ENCODE assay signal across 8 cellular contexts in genomic region chr20:39048000-39048696, GRCh38.
DNase-seq lines count a peak whose midpoint lies in the region; ATAC-seq, FAIRE-seq and TF ChIP-seq lines count a peak whose summit lies in the region.

No MANE protein-coding gene starts in this region.

- POLR2A ChIA-PET in HEK293T (lab: Yijun Ruan, JAX) = no interaction called here

- FAIRE-seq in kidney (lab: Jason Lieb, UNC) = no peak

- DNase-seq in Daoy (ENCODE audit: low read depth) (peak; percentile 75), HEK293T (ENCODE audit: extremely low spot score) (peak; percentile 84), NCI-H2171 treated with DMSO at 0.1 percent for 48 hours (lab: John Stamatoyannopoulos, UW) (peak; percentile 41), cardiac fibroblast (ENCODE audit: low read depth in 2 of 2) (peak; percentile 77 to 85), kidney (peak; percentile 91)
- DNase-seq in activated CD4-positive, CD25-positive, alpha-beta regulatory T cell (lab: John Stamatoyannopoulos, UW) = peak; percentile 43 to 47 (median 45)
- peak; percentile 51 to 57 (median 53) for DNase-seq in stimulated activated CD4-positive, alpha-beta T cell treated with anti-CD3 and anti-CD28 coated beads, Interleukin-1b, Interleukin-23, amount 100 ng/mL, for 24 hours (ENCODE audit: low read depth in 4 of 4, low spot score in 1 of 4)

- H3K9me3 ChIP-seq in kidney (ENCODE audit: control insufficient read depth in 1 of 2, low read length in 2 of 2) = no peaks in the 10 kb centered on the region

- H3K4me1 ChIP-seq in kidney (ENCODE audit: control insufficient read depth in 1 of 2, insufficient read depth in 1 of 2, low read depth in 1 of 2, low read length in 2 of 2) = peaks cover 3 to 7% of the 10 kb centered on the region in 2 donors

- no peak for ATAC-seq in HG02973 (IDR thresholded peaks at IDR 0.05; ENCODE audit: unreplicated experiment)

- H3K27ac ChIP-seq in kidney (ENCODE audit: low read depth in 2 of 2, low read length in 2 of 2) = no peak overlapping the region

- peak; percentile 97 for TF ChIP-seq CTCF in cardiac fibroblast (IDR thresholded peaks at IDR 0.05; ENCODE audit: low read depth, low read length)
- peak; percentile 92 for TF ChIP-seq CTCF in kidney (IDR thresholded peaks at IDR 0.05; ENCODE audit: borderline replicate concordance, extremely low read depth, insufficient read depth)

- H3K36me3 ChIP-seq in kidney (ENCODE audit: control insufficient read depth in 1 of 2, insufficient read depth in 2 of 2, low read length in 2 of 2) = no peaks in the 10 kb centered on the region

- H3K9ac ChIP-seq in kidney (ENCODE audit: low read length in 2 of 2) = no peak overlapping the region

- intact Hi-C loops in kidney (cut with DNase I) = loop anchor here (10.0 kb wide), 2 partner anchors 123 to 403 kb away; partner anchors contain the start of gene FAM83D

- H3K4me3 ChIP-seq in cardiac fibroblast (replicated peaks in 1 of 2; ENCODE audit: low read depth in 2 of 2, low read length in 2 of 2) (no peak overlapping the region), kidney (ENCODE audit: low read length in 2 of 2) (no peak overlapping the region)

- CTCF ChIA-PET in HEK293T (lab: Yijun Ruan, JAX) = interaction anchor here (1.0 to 2.5 kb wide), 5 partner anchors 8 to 119 kb away, joined by 3 to 8 read pairs (median 5); no protein-coding TSS in a partner anchor

TF ChIP-seq in HEK293T, 16 proteins besides CTCF, POLR2A, EP300 and RAD21:
- TF ChIP-seq PKNOX1 (IDR thresholded peaks at IDR 0.05) = no peak
- no peak for TF ChIP-seq HDGF (IDR thresholded peaks at IDR 0.05; ENCODE audit: borderline replicate concordance)
- no peak for TF ChIP-seq CTBP1 (IDR thresholded peaks at IDR 0.05; ENCODE audit: borderline replicate concordance)
- no peak for TF ChIP-seq ZNF384 (IDR thresholded peaks at IDR 0.05)

Comparison
In these comparisons a context has a peak if more than half of its experiments do, and no peak if none do; other contexts are left out.
1. DNase-seq: peak in every context shown above with its lines; median percentile 91 in kidney; 84 in HEK293T; 81 in cardiac fibroblast; 75 in Daoy; 53 in stimulated activated CD4-positive, alpha-beta T cell treated with anti-CD3 and anti-CD28 coated beads, Interleukin-1b, Interleukin-23, amount 100 ng/mL, for 24 hours; 45 in activated CD4-positive, CD25-positive, alpha-beta regulatory T cell; 41 in NCI-H2171 treated with DMSO at 0.1 percent for 48 hours.